ENCODE assay signal across 24 cellular contexts in genomic region chrX:44062842-44063241, GRCh38.
DNase-seq lines count a peak whose midpoint lies in the region; ATAC-seq, FAIRE-seq and TF ChIP-seq lines count a peak whose summit lies in the region.
"Had no signal": no experiment of that assay in that cellular context is flagged by ENCODE, and none has a peak within 500 bp of the region (broad histone marks: within the 10 kb centered on the region; RNA-seq: fewer than 3 reads in every experiment).

No MANE protein-coding gene starts in this region.

- no peaks in the 10 kb centered on the region for H3K4me1 ChIP-seq in vagina
- H3K4me1 ChIP-seq in pancreas: no peaks in the 10 kb centered on the region
- H3K4me1 ChIP-seq: body of pancreas, sigmoid colon had no signal

- FAIRE-seq in pancreas (lab: Jason Lieb, UNC): no peak
- FAIRE-seq: endothelial cell of umbilical vein, G401.6, GM19239, keratinocyte had no signal

- H3K4me3 ChIP-seq in vagina (no peak overlapping the region), pancreas (no peak overlapping the region)
- H3K4me3 ChIP-seq: body of pancreas, ovary, sigmoid colon had no signal

- H3K27ac ChIP-seq in vagina (peak overlapping the region; percentile 39), pancreas (no peak overlapping the region)
- H3K27ac ChIP-seq: 22Rv1, body of pancreas, ovary, sigmoid colon had no signal

- DNase-seq in DMS53 (lab: John Stamatoyannopoulos, UW) (peak; percentile 23), DMS53 treated with DMSO at 0.1 percent for 48 hours (lab: John Stamatoyannopoulos, UW; ENCODE audit: unreplicated experiment) (no peak), NOMO-1 (lab: John Stamatoyannopoulos, UW; ENCODE audit: unreplicated experiment in 2 of 2) (peak; percentile 62 to 66), amniotic epithelial cell (ENCODE audit: low read depth) (peak; percentile 4), vagina (ENCODE audit: extremely low spot score in 2 of 2) (no peak), NCI-H2171 treated with DMSO at 0.1 percent for 48 hours (lab: John Stamatoyannopoulos, UW) (no peak), pancreas (no peak), osteocyte (ENCODE audit: extremely low spot score, unreplicated experiment) (no peak)
- DNase-seq: activated CD8-positive, alpha-beta memory T cell treated with anti-CD3 and anti-CD28 coated beads for 24 hours; BE2C; body of pancreas; hypothalamus; NCI-H1092 treated with DMSO at 0.1 percent for 48 hours; NCI-H2081; sigmoid colon; stimulated activated naive CD4-positive, alpha-beta T cell; T-helper 9 cell had no signal

- TF ChIP-seq POLR2A in vagina (IDR thresholded peaks at IDR 0.05): no peak

- H3K9me3 ChIP-seq in vagina: no peaks in the 10 kb centered on the region
- no peaks in the 10 kb centered on the region for H3K9me3 ChIP-seq in pancreas
- H3K9me3 ChIP-seq: BE2C, body of pancreas, ovary, sigmoid colon had no signal

- H3K27me3 ChIP-seq in vagina (no peaks in the 10 kb centered on the region), pancreas (peaks cover 0 to 13% (median 0%) of the 10 kb centered on the region in 4 donors)
- H3K27me3 ChIP-seq: BE2C, body of pancreas, ovary, sigmoid colon had no signal

- H3K36me3 Mint-ChIP-seq in osteocyte (ENCODE audit: unreplicated experiment): no peaks in the 10 kb centered on the region
- H3K36me3 Mint-ChIP-seq: activated naive CD4-positive, alpha-beta T cell treated with anti-CD3 and anti-CD28 coated beads, Interleukin-2, amount 50 U/mL, for 72 hours had no signal

- no peaks in the 10 kb centered on the region for H3K4me1 Mint-ChIP-seq in osteocyte (ENCODE audit: unreplicated experiment)

- no peaks in the 10 kb centered on the region for H3K36me3 ChIP-seq in vagina
- H3K36me3 ChIP-seq in pancreas: no peaks in the 10 kb centered on the region
- H3K36me3 ChIP-seq: BE2C, ovary, sigmoid colon had no signal

- H3K27ac Mint-ChIP-seq in osteocyte (ENCODE audit: unreplicated experiment): no peak overlapping the region
- H3K27ac Mint-ChIP-seq: activated naive CD4-positive, alpha-beta T cell treated with anti-CD3 and anti-CD28 coated beads, Interleukin-2, amount 50 U/mL, for 72 hours had no signal

- TF ChIP-seq CTCF in vagina (IDR thresholded peaks at IDR 0.05) (no peak), pancreas (IDR thresholded peaks at IDR 0.05) (no peak), osteocyte (IDR thresholded peaks at IDR 0.05) (no peak)

- no peaks in the 10 kb centered on the region for H3K27me3 Mint-ChIP-seq in osteocyte (ENCODE audit: unreplicated experiment)

- ATAC-seq in pancreas: no peak
- ATAC-seq: activated naive CD4-positive, alpha-beta T cell treated with anti-CD3 and anti-CD28 coated beads, Interleukin-2, amount 50 U/mL, for 72 hours; body of pancreas had no signal

- peaks cover 11% of the 10 kb centered on the region for H3K9me3 Mint-ChIP-seq in osteocyte (ENCODE audit: unreplicated experiment)
- H3K9me3 Mint-ChIP-seq: activated naive CD4-positive, alpha-beta T cell treated with anti-CD3 and anti-CD28 coated beads, Interleukin-2, amount 50 U/mL, for 72 hours had no signal

- 29 to 32% methylated on average over 3 of the region's 3 CpGs for WGBS in pancreas, 2 donors

- H3K4me3 Mint-ChIP-seq in osteocyte (ENCODE audit: unreplicated experiment): no peak overlapping the region

- intact Hi-C loops in vagina (cut with DNase I) (no loop called here), pancreas (cut with DNase I) (no loop called here)

Comparison
In these comparisons a context has a peak if more than half of its experiments do, and no peak if none do; other contexts are left out.
1. DNase-seq: peak in DMS53 (single experiment), NOMO-1 (2 of 2) and amniotic epithelial cell (single experiment); none in DMS53 treated with DMSO at 0.1 percent for 48 hours (single experiment), vagina (0 of 2), NCI-H2171 treated with DMSO at 0.1 percent for 48 hours (single experiment), pancreas (0 of 6) and osteocyte (single experiment).